17 cellular contexts compared by ENCODE assay signal in the genomic region with DNA sequence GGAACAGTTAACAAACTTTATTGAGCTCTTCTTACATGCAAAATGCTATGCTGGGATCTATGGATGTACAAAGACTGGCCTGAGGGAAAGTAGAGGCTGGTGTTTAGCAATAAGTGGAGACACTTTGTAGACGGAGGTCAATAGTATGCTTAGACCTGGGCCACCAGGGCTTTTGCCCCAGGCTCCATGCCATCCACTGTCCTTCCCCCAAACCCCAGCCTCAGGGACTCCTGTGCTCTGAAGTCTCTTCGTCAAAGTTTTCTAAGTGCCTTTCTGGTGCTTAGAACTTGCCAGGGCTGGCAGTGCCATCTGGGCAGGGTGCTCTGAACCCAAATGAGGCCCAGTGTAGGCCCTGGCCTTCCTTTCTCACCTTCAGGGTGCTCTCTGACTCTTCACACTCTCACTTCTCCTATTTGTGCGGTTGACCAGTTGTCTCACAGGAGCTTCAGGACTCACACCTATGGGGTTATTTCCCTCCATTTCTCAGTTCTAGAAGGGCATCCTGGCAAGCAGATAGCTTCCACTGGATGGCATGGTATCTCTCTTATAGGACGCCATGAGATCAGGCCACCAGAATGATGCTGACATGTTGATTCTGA. TPM values are rescaled to one million over a fixed set of nuclear protein-coding genes. Genes with fewer than 3 reads are reported as not detected.
DNase-seq lines count a peak whose midpoint lies in the region; ATAC-seq lines count a peak whose summit lies in the region.
"Had no signal": no experiment of that assay in that cellular context is flagged by ENCODE, and none has a peak within 500 bp of the region (broad histone marks: within the 10 kb centered on the region; RNA-seq: fewer than 3 reads in every experiment).

No MANE protein-coding gene starts in this region.

- H2BK120ac ChIP-seq in mesenchymal stem cell (ENCODE audit: low read depth, low read length), result no peak overlapping the region

- H2AK5ac ChIP-seq in mesenchymal stem cell (ENCODE audit: low read length, severe bottlenecking), result no peak overlapping the region

- H3K36me3 ChIP-seq in mesenchymal stem cell (ENCODE audit: control insufficient read depth in 1 of 2, insufficient read depth in 2 of 2, low read depth in 1 of 2, low read length in 2 of 2), result no peaks in the 10 kb centered on the region
- H3K36me3 ChIP-seq: esophagus muscularis mucosa had no signal

- peaks cover 11% of the 10 kb centered on the region for H3K4me1 ChIP-seq in mesenchymal stem cell (ENCODE audit: control insufficient read depth, insufficient read depth, low read depth, low read length)

- H3K27ac ChIP-seq in mesenchymal stem cell (ENCODE audit: low read length, poor library complexity, severe bottlenecking), result no peak overlapping the region
- H3K27ac ChIP-seq: esophagus muscularis mucosa had no signal

- no peak overlapping the region for H2BK12ac ChIP-seq in mesenchymal stem cell (ENCODE audit: low read length in 2 of 2)

- H4K8ac ChIP-seq in mesenchymal stem cell (ENCODE audit: low read length), result no peak overlapping the region

- WGBS in mesenchymal stem cell, result 76% methylated on average over 4 of the region's 4 CpGs

- H3K27me3 Mint-ChIP-seq in immature natural killer cell (ENCODE audit: low read depth in 3 of 3), result peaks cover 0 to 4% (median 3%) of the 10 kb centered on the region in 3 donors
- H3K27me3 Mint-ChIP-seq: dendritic cell treated with granulocyte-macrophage colony-stimulating factor and Interleukin-4, amounts not matched to agents 40 ng/mL and 50 ng/mL, for 4 days had no signal

- H3K27ac Mint-ChIP-seq in immature natural killer cell, result no peak overlapping the region
- H3K27ac Mint-ChIP-seq: dendritic cell treated with granulocyte-macrophage colony-stimulating factor and Interleukin-4, amounts not matched to agents 40 ng/mL and 50 ng/mL, for 4 days had no signal

- no peaks in the 10 kb centered on the region for H3K36me3 Mint-ChIP-seq in immature natural killer cell

- H2BK15ac ChIP-seq in mesenchymal stem cell (ENCODE audit: low read depth, poor library complexity, severe bottlenecking), result no peak overlapping the region

- H3K4ac ChIP-seq in mesenchymal stem cell (ENCODE audit: low read depth in 1 of 2, low read length in 2 of 2), result no peak overlapping the region

- H3K14ac ChIP-seq in mesenchymal stem cell (ENCODE audit: low read length in 2 of 2), result no peak overlapping the region

- no peak overlapping the region for H3K18ac ChIP-seq in mesenchymal stem cell (ENCODE audit: low read depth in 1 of 2, low read length in 2 of 2)

- H2AFZ ChIP-seq in mesenchymal stem cell (ENCODE audit: low read depth, low read length), result no peak overlapping the region

- no peak overlapping the region for H4K91ac ChIP-seq in mesenchymal stem cell (ENCODE audit: low read length)

- H3K9ac ChIP-seq in mesenchymal stem cell (ENCODE audit: low read length), result no peak overlapping the region

- H3K4me3 ChIP-seq in mesenchymal stem cell (ENCODE audit: insufficient read depth in 1 of 2, low read depth in 1 of 2, low read length in 2 of 2), result no peak overlapping the region
- H3K4me3 ChIP-seq: body of pancreas, esophagus muscularis mucosa had no signal

- ATAC-seq in GM18511 (IDR thresholded peaks at IDR 0.05; ENCODE audit: unreplicated experiment), result peak; percentile 96
- peak; percentile 87 for ATAC-seq in GM21381 (IDR thresholded peaks at IDR 0.05; ENCODE audit: unreplicated experiment)
- peak; percentile 59 for ATAC-seq in HG03025 (IDR thresholded peaks at IDR 0.05; ENCODE audit: low FRiP score, unreplicated experiment)
- ATAC-seq in GM21717 (IDR thresholded peaks at IDR 0.05; ENCODE audit: unreplicated experiment), result no peak
- ATAC-seq: body of pancreas had no signal

- H3K9me3 ChIP-seq in mesenchymal stem cell (ENCODE audit: control insufficient read depth, low read length), result no peaks in the 10 kb centered on the region
- H3K9me3 ChIP-seq: body of pancreas, esophagus muscularis mucosa had no signal

- peaks cover 0 to 12% (median 0%) of the 10 kb centered on the region in 6 donors for H3K9me3 Mint-ChIP-seq in immature natural killer cell
- H3K9me3 Mint-ChIP-seq: dendritic cell treated with granulocyte-macrophage colony-stimulating factor and Interleukin-4, amounts not matched to agents 40 ng/mL and 50 ng/mL, for 4 days had no signal

- H3K4me2 ChIP-seq in mesenchymal stem cell (ENCODE audit: low read length, poor library complexity, severe bottlenecking), result no peak overlapping the region

- no peaks in the 10 kb centered on the region for H3K4me1 Mint-ChIP-seq in immature natural killer cell

- no peaks in the 10 kb centered on the region for H3K79me1 ChIP-seq in mesenchymal stem cell (replicated peaks; ENCODE audit: low read length, poor library complexity, severe bottlenecking)

- H3K23ac ChIP-seq in mesenchymal stem cell (ENCODE audit: low read length in 2 of 2), result no peak overlapping the region

- H3K27me3 ChIP-seq in mesenchymal stem cell (ENCODE audit: control insufficient read depth in 1 of 2, insufficient read depth in 1 of 2, low read length in 2 of 2), result peaks cover 0 to under 1% of the 10 kb centered on the region in 2 experiments
- H3K27me3 ChIP-seq: body of pancreas, esophagus muscularis mucosa had no signal

- DNase-seq in RPMI8226 (peak; percentile 27), NCI-H146 (lab: John Stamatoyannopoulos, UW) (no peak), immature natural killer cell (no peak), mesenchymal stem cell (no peak)
- DNase-seq: activated CD4-positive, CD25-positive, alpha-beta regulatory T cell; activated CD8-positive, alpha-beta memory T cell treated with anti-CD3 and anti-CD28 coated beads, Interleukin-2, amount 50 U/mL, for 48 hours; activated naive CD4-positive, alpha-beta T cell treated with anti-CD3 and anti-CD28 coated beads, Interleukin-2, amount 50 U/mL, for 16 hours; body of pancreas; kidney glomerular epithelial cell; NCI-H187; NCI-H446 treated with DMSO at 0.1 percent for 48 hours had no signal

- no peak overlapping the region for H3K4me3 Mint-ChIP-seq in immature natural killer cell
- H3K4me3 Mint-ChIP-seq: dendritic cell treated with granulocyte-macrophage colony-stimulating factor and Interleukin-4, amounts not matched to agents 40 ng/mL and 50 ng/mL, for 4 days had no signal

- H2BK5ac ChIP-seq in mesenchymal stem cell (ENCODE audit: low read depth, low read length, poor library complexity, severe bottlenecking), result no peak overlapping the region

RNA-seq across cellular contexts. Expression of gene KCNAB1, which starts 21.8 kb away (rescaled TPM):
- polyA plus RNA-seq in immature natural killer cell, result under 1 TPM; 0.06 to 0.37 (median 0.31) TPM
- polyA plus RNA-seq in mesenchymal stem cell (2013, experiment 1 of 2), result 0.03 TPM
- polyA plus RNA-seq in mesenchymal stem cell (2013, experiment 2 of 2), result 0.08 TPM
